ENCODE assay signal across 8 cellular contexts in genomic region chr15:41231536-41231935, GRCh38. TPM values are rescaled to one million over a fixed set of nuclear protein-coding genes. Genes with fewer than 3 reads are reported as not detected.
DNase-seq lines count a peak whose midpoint lies in the region; ATAC-seq and TF ChIP-seq lines count a peak whose summit lies in the region.

No MANE protein-coding gene starts in this region.

- peak overlapping the region; percentile 96 for H3K4me3 ChIP-seq in GM23338
- H3K4me3 ChIP-seq in right cardiac atrium (ENCODE audit: low read length) = peak overlapping the region; percentile 53
- H3K4me3 ChIP-seq in skeletal muscle satellite cell (ENCODE audit: low read length) = peak overlapping the region; percentile 99

- no peak overlapping the region for H3K27ac Mint-ChIP-seq in GM23338
- H3K27ac Mint-ChIP-seq in activated CD4-positive, alpha-beta memory T cell treated with anti-CD3 and anti-CD28 coated beads for 36 hours = peak overlapping the region; percentile 81

- peak overlapping the region; percentile 90 for H3K4me2 ChIP-seq in GM23338
- peak overlapping the region; percentile 87 for H3K4me2 ChIP-seq in skeletal muscle satellite cell (ENCODE audit: low read length)

- CTCF ChIA-PET in activated CD4-positive, alpha-beta memory T cell treated with anti-CD3 and anti-CD28 coated beads for 36 hours (lab: Charles Lee) = interaction anchor here (0.6 to 1.7 kb wide), 26 partner anchors 8 to 848 kb away, joined by 3 to 11 read pairs (median 4); partner anchors contain the start of genes CHAC1, NUSAP1, OIP5 and VPS18

- no peaks in the 10 kb centered on the region for H3K36me3 Mint-ChIP-seq in GM23338 (ENCODE audit: low read depth)
- no peaks in the 10 kb centered on the region for H3K36me3 Mint-ChIP-seq in activated CD4-positive, alpha-beta memory T cell treated with anti-CD3 and anti-CD28 coated beads for 36 hours

- DNase-seq in GM23338 (ENCODE audit: low spot score) = no peak
- DNase-seq in activated CD4-positive, alpha-beta memory T cell treated with anti-CD3 and anti-CD28 coated beads for 36 hours = no peak
- no peak for DNase-seq in right cardiac atrium
- DNase-seq in LoVo (ENCODE audit: low spot score) = no peak
- no peak for DNase-seq in RPMI8226
- DNase-seq in germinal center (ENCODE audit: low spot score) = no peak

- H3K27me3 ChIP-seq in GM23338 (ENCODE audit: insufficient read depth) (0 out of 2 replicates have a peak, but pooled peaks cover 10% of the 10 kb centered on the region), right cardiac atrium (ENCODE audit: control insufficient read depth, insufficient read depth) (no peaks in the 10 kb centered on the region), skeletal muscle satellite cell (ENCODE audit: control insufficient read depth, insufficient read depth, low read length) (peaks cover 8% of the 10 kb centered on the region)

- no peak overlapping the region; the same call in 1 of the 2 replicates for H3K27ac ChIP-seq in GM23338 (ENCODE audit: low read depth)
- peak overlapping the region; percentile 93 for H3K27ac ChIP-seq in right cardiac atrium (ENCODE audit: low read length)

- H2AFZ ChIP-seq in GM23338 = peak overlapping the region; percentile 92

- intact Hi-C loops in activated CD4-positive, alpha-beta memory T cell treated with anti-CD3 and anti-CD28 coated beads for 36 hours (cut with micrococcal nuclease) = loop anchor here (1.0 to 10.0 kb wide), 8 partner anchors 51 to 324 kb away; partner anchors contain the start of genes CHAC1, ITPKA, NUSAP1 and OIP5
- intact Hi-C loops in right cardiac atrium (cut with DNase I) = no loop called here

- H3K9me3 Mint-ChIP-seq in GM23338 = peaks cover 3% of the 10 kb centered on the region; the same call in 1 of the 3 replicates
- H3K9me3 Mint-ChIP-seq in activated CD4-positive, alpha-beta memory T cell treated with anti-CD3 and anti-CD28 coated beads for 36 hours = no peaks in the 10 kb centered on the region

- POLR2A ChIA-PET in activated CD4-positive, alpha-beta memory T cell treated with anti-CD3 and anti-CD28 coated beads for 36 hours (lab: Charles Lee) = interaction anchor here (0.7 to 2.1 kb wide), 4 partner anchors 52 to 278 kb away, joined by 3 to 7 read pairs (median 6); partner anchors contain the start of genes CHAC1, INO80, NUSAP1 and OIP5

- 0 out of 2 replicates have a peak, but pooled peaks cover 3% of the 10 kb centered on the region for H3F3A ChIP-seq in GM23338 (replicated peaks; ENCODE audit: low read depth)

- TF ChIP-seq CTCF in GM23338 (conservative IDR thresholded peaks at IDR 0.05; ENCODE audit: low read depth in 2 of 2) = no peak

- H3K79me2 ChIP-seq in GM23338 (replicated peaks; ENCODE audit: insufficient read depth) = peaks cover 47% of the 10 kb centered on the region

- H3K4me1 Mint-ChIP-seq in GM23338 = peaks cover 16% of the 10 kb centered on the region
- H3K4me1 Mint-ChIP-seq in activated CD4-positive, alpha-beta memory T cell treated with anti-CD3 and anti-CD28 coated beads for 36 hours (ENCODE audit: low read depth) = peaks cover 30% of the 10 kb centered on the region

- H3K4me1 ChIP-seq in GM23338 (ENCODE audit: insufficient read depth) = peaks cover 25% of the 10 kb centered on the region
- H3K4me1 ChIP-seq in right cardiac atrium (ENCODE audit: control insufficient read depth, insufficient read depth, low read length) = peaks cover 7% of the 10 kb centered on the region
- peaks cover 18% of the 10 kb centered on the region for H3K4me1 ChIP-seq in skeletal muscle satellite cell (ENCODE audit: control insufficient read depth, insufficient read depth, low read length)

- ATAC-seq in GM23338 = peak; percentile 12
- ATAC-seq in right cardiac atrium = no peak
- no peak for ATAC-seq in GM21447 (IDR thresholded peaks at IDR 0.05; ENCODE audit: unreplicated experiment)

- H3K9me2 ChIP-seq in GM23338 (ENCODE audit: insufficient read depth) = no peaks in the 10 kb centered on the region

- no peaks in the 10 kb centered on the region for H3K9me3 ChIP-seq in right cardiac atrium (ENCODE audit: control insufficient read depth, low read length)
- no peaks in the 10 kb centered on the region for H3K9me3 ChIP-seq in skeletal muscle satellite cell (replicated peaks; ENCODE audit: low read length)

- peaks cover 17% of the 10 kb centered on the region; the same call in 1 of the 2 replicates for H4K20me1 ChIP-seq in GM23338 (replicated peaks; ENCODE audit: insufficient read depth)

- peaks cover 13% of the 10 kb centered on the region for H3K27me3 Mint-ChIP-seq in GM23338 (ENCODE audit: insufficient read depth, low read depth, poor library complexity)
- H3K27me3 Mint-ChIP-seq in activated CD4-positive, alpha-beta memory T cell treated with anti-CD3 and anti-CD28 coated beads for 36 hours = no peaks in the 10 kb centered on the region

- under 1% methylated on average over 12 of the region's 12 CpGs for WGBS in right cardiac atrium

- H3K36me3 ChIP-seq in GM23338 (ENCODE audit: insufficient read depth) = no peaks in the 10 kb centered on the region
- no peaks in the 10 kb centered on the region for H3K36me3 ChIP-seq in skeletal muscle satellite cell (ENCODE audit: insufficient read depth, low read length)

- peak overlapping the region; percentile 87 for H3K4me3 Mint-ChIP-seq in GM23338
- H3K4me3 Mint-ChIP-seq in activated CD4-positive, alpha-beta memory T cell treated with anti-CD3 and anti-CD28 coated beads for 36 hours = peak overlapping the region; percentile 89

- peak overlapping the region; percentile 91 for H3K9ac ChIP-seq in skeletal muscle satellite cell (ENCODE audit: low read depth, low read length)

TF ChIP-seq in GM23338, 12 proteins besides CTCF, POLR2A, EP300 and RAD21 (continues in another document):
- no peak for TF ChIP-seq EZH2 (IDR thresholded peaks at IDR 0.05; ENCODE audit: low read depth, unreplicated experiment)
- TF ChIP-seq JUNB (IDR thresholded peaks at IDR 0.05; ENCODE audit: unreplicated experiment) = no peak
- no peak for TF ChIP-seq STAT1 (IDR thresholded peaks at IDR 0.05; ENCODE audit: unreplicated experiment)
- TF ChIP-seq ZNF114 (CRISPR knock-in tag; IDR thresholded peaks at IDR 0.05) = no peak
- TF ChIP-seq ETS1 (IDR thresholded peaks at IDR 0.05) = no peak
- TF ChIP-seq CREB1 (CRISPR knock-in tag; IDR thresholded peaks at IDR 0.05; ENCODE audit: low read depth) = no peak

RNA-seq across cellular contexts. Expression of gene CHP1, which starts 0.5 kb away (rescaled TPM):
- 109 and 134 TPM in 2 replicates for total RNA-seq in GM23338 (2014; rRNA removed; shearing (Covaris generic))
- polyA plus RNA-seq in GM23338 (2016; fragmentation: Nextera tagmentation; extraction: Ambion mirVana) (59.6 and 62.3 TPM in 2 replicates), right cardiac atrium (44.2 TPM)
- 10 to 100 TPM; 46.3 to 48.7 TPM for total RNA-seq in activated CD4-positive, alpha-beta memory T cell treated with anti-CD3 and anti-CD28 coated beads for 36 hours
- total RNA-seq in right cardiac atrium = 100 to 1,000 TPM in 3 of 4 donors, 10 to 100 TPM in 1; 91.2 to 129 (median 111) TPM
- total RNA-seq in skeletal muscle satellite cell (2012; rRNA removed) = 73.8 and 81.7 TPM in 2 replicates

RNA-seq across cellular contexts. Expression of gene EXD1, which starts 1.0 kb away (rescaled TPM):
- 0.07 TPM in 1 of 2 replicates, not detected in the other for total RNA-seq in GM23338 (2014; rRNA removed; shearing (Covaris generic))
- not detected in 2 replicates for polyA plus RNA-seq in GM23338 (2016; fragmentation: Nextera tagmentation; extraction: Ambion mirVana)
- total RNA-seq in activated CD4-positive, alpha-beta memory T cell treated with anti-CD3 and anti-CD28 coated beads for 36 hours = not detected
- total RNA-seq in right cardiac atrium = not detected
- not detected for polyA plus RNA-seq in right cardiac atrium
- not detected in 2 replicates for total RNA-seq in skeletal muscle satellite cell (2012; rRNA removed)
